In the genomic region with DNA sequence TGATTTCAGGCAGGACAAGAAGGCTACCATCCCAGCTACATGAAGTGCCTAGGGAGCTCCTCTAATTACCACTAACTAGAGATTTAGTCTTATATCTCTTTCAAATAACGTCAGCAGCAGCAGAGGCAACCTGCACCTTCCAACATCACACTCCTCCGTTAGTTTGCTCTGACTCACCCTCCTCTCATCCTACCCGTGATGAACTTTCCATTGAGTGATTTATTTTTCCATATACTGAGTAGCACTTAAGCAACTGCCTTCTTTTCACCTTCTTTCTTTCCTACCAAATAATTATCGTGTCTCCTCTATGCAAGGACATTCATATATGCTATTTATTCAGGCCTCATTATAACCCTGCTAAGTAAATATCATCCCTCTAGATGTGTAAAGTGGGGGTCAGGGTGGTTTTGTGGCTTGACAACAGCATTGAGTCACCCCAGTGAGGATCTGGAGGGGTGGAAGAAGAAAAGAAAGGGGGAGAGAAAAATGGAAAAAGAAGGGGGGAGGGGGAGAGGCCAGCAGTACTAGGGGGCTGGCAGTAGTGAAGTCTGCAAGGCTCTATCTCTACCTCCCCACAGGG, we compare ENCODE assay signal across 15 cellular contexts.
DNase-seq lines count a peak whose midpoint lies in the region; ATAC-seq, FAIRE-seq and TF ChIP-seq lines count a peak whose summit lies in the region.
"Had no signal": no experiment of that assay in that cellular context is flagged by ENCODE, and none has a peak within 500 bp of the region (broad histone marks: within the 10 kb centered on the region; RNA-seq: fewer than 3 reads in every experiment).

No MANE protein-coding gene starts in this region.

- no peak for ATAC-seq in GM21723 (IDR thresholded peaks at IDR 0.05; ENCODE audit: unreplicated experiment)
- ATAC-seq in HG02763 (IDR thresholded peaks at IDR 0.05; ENCODE audit: unreplicated experiment) = no peak
- ATAC-seq: left cardiac atrium; naive thymus-derived CD4-positive, alpha-beta T cell had no signal

- FAIRE-seq in bronchial epithelial cell (lab: Jason Lieb, UNC) = no peak

- H3K27me3 ChIP-seq in bronchial epithelial cell (ENCODE audit: control insufficient read depth, insufficient read depth, low read length) = no peaks in the 10 kb centered on the region
- H3K27me3 ChIP-seq: right atrium auricular region had no signal

- no peaks in the 10 kb centered on the region for H3K36me3 ChIP-seq in bronchial epithelial cell (ENCODE audit: control insufficient read depth, insufficient read depth, low read length)
- H3K36me3 ChIP-seq: right atrium auricular region, thoracic aorta had no signal

- peaks cover 1% of the 10 kb centered on the region for H3K27me3 Mint-ChIP-seq in activated naive CD4-positive, alpha-beta T cell treated with anti-CD3 and anti-CD28 coated beads, Interleukin-2, amount 50 U/mL, for 24 hours

- no peaks in the 10 kb centered on the region for H3K9me3 Mint-ChIP-seq in activated naive CD4-positive, alpha-beta T cell treated with anti-CD3 and anti-CD28 coated beads, Interleukin-2, amount 50 U/mL, for 24 hours
- H3K9me3 Mint-ChIP-seq: CD4-positive, alpha-beta memory T cell; naive thymus-derived CD4-positive, alpha-beta T cell had no signal

- peak overlapping the region; percentile 57 for H3K27ac Mint-ChIP-seq in activated naive CD4-positive, alpha-beta T cell treated with anti-CD3 and anti-CD28 coated beads, Interleukin-2, amount 50 U/mL, for 24 hours
- H3K27ac Mint-ChIP-seq: naive thymus-derived CD4-positive, alpha-beta T cell had no signal

- peaks cover 11% of the 10 kb centered on the region for H3K4me1 Mint-ChIP-seq in activated naive CD4-positive, alpha-beta T cell treated with anti-CD3 and anti-CD28 coated beads, Interleukin-2, amount 50 U/mL, for 24 hours

- TF ChIP-seq CTCF in bronchial epithelial cell (IDR thresholded peaks at IDR 0.05; ENCODE audit: insufficient read depth, low read length, severe bottlenecking) = no peak

- no peak for DNase-seq in activated naive CD4-positive, alpha-beta T cell treated with anti-CD3 and anti-CD28 coated beads, Interleukin-2, amount 50 U/mL, for 16 hours
- peak; percentile 92 for DNase-seq in NCI-H460 (ENCODE audit: extremely low read depth, low read depth)
- DNase-seq in bronchial epithelial cell (ENCODE audit: low read depth) = peak; percentile 54
- DNase-seq in stimulated activated CD8-positive, alpha-beta memory T cell treated with anti-CD3 and anti-CD28 coated beads, Interleukin-4, amount 100 ng/mL, for 48 hours = peak; percentile 31
- no peak for DNase-seq in NOMO-1 (lab: John Stamatoyannopoulos, UW; ENCODE audit: unreplicated experiment in 2 of 2)
- DNase-seq: activated CD4-positive, CD25-positive, alpha-beta regulatory T cell; CD4-positive, alpha-beta memory T cell; left cardiac atrium; naive thymus-derived CD4-positive, alpha-beta T cell; NCI-H82 had no signal

- H3K4me3 Mint-ChIP-seq in activated naive CD4-positive, alpha-beta T cell treated with anti-CD3 and anti-CD28 coated beads, Interleukin-2, amount 50 U/mL, for 24 hours = no peak overlapping the region
- H3K4me3 Mint-ChIP-seq: CD4-positive, alpha-beta memory T cell; naive thymus-derived CD4-positive, alpha-beta T cell had no signal

- no peak overlapping the region for H3K4me3 ChIP-seq in bronchial epithelial cell (ENCODE audit: low read depth, low read length)
- H3K4me3 ChIP-seq: right atrium auricular region, thoracic aorta had no signal

- no peaks in the 10 kb centered on the region for H3K36me3 Mint-ChIP-seq in activated naive CD4-positive, alpha-beta T cell treated with anti-CD3 and anti-CD28 coated beads, Interleukin-2, amount 50 U/mL, for 24 hours
- H3K36me3 Mint-ChIP-seq: CD4-positive, alpha-beta memory T cell; naive thymus-derived CD4-positive, alpha-beta T cell had no signal

Comparison
In these comparisons a context has a peak if more than half of its experiments do, and no peak if none do; other contexts are left out.
1. DNase-seq: peak in NCI-H460 (single experiment), bronchial epithelial cell (single experiment) and stimulated activated CD8-positive, alpha-beta memory T cell treated with anti-CD3 and anti-CD28 coated beads, Interleukin-4, amount 100 ng/mL, for 48 hours (single experiment); none in activated naive CD4-positive, alpha-beta T cell treated with anti-CD3 and anti-CD28 coated beads, Interleukin-2, amount 50 U/mL, for 16 hours (single experiment) and NOMO-1 (0 of 2).